Comparison of ENCODE assay signal across 19 cellular contexts in the genomic region with DNA sequence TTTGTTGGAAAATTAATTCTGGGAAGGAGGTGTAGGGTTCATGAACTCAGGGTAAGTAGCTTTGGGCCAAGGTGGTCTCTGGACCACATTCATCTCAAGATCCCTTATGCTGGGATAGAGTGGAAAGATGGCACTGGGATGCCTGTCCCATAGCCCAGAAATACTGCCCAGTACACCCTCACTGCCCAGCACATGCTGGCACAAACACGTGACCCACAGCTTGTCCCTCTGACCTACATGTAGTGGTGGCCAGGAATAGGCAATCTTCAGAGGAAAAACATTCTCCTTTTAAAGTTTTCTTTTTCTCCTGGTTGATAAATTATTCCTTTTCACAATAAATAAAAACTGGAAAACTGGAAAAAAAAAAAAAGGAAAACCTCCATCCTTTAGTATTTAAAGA.
A peak's percentile ranks its signal among the peaks of the same experiment; 100 is the strongest.
DNase-seq lines count a peak whose midpoint lies in the region; ATAC-seq and TF ChIP-seq lines count a peak whose summit lies in the region.
"Had no signal": no experiment of that assay in that cellular context is flagged by ENCODE, and none has a peak within 500 bp of the region (broad histone marks: within the 10 kb centered on the region; RNA-seq: fewer than 3 reads in every experiment).

No MANE protein-coding gene starts in this region.

- no peak for ATAC-seq in heart right ventricle
- no peak for ATAC-seq in HG03280 (IDR thresholded peaks at IDR 0.05; ENCODE audit: unreplicated experiment)
- ATAC-seq: CD8-positive, alpha-beta T cell; GM12878 had no signal

- peaks cover 2% of the 10 kb centered on the region for H3K79me2 ChIP-seq in trophoblast cell (ENCODE audit: control insufficient read depth, insufficient read depth, low read length, poor library complexity)

- H3K79me1 ChIP-seq in trophoblast cell (ENCODE audit: low read length), result no peaks in the 10 kb centered on the region

- WGBS in trophoblast cell (ENCODE audit: extremely low coverage, insufficient coverage, insufficient read length), result no CpG with 5 or more reads among the region's 1 CpG
- WGBS in heart right ventricle, 2 donors, result 84 to 86% methylated on average over 1 of the region's 1 CpG

- H2BK120ac ChIP-seq in trophoblast cell (ENCODE audit: insufficient read depth, low read length, poor library complexity), result no peak overlapping the region

- no peak overlapping the region for H2BK12ac ChIP-seq in trophoblast cell (ENCODE audit: low read length)

- peaks cover 39% of the 10 kb centered on the region for H3K4me1 Mint-ChIP-seq in glutamatergic neuron (ENCODE audit: low read depth, unreplicated experiment)

- H3K9me3 ChIP-seq in trophoblast cell (ENCODE audit: insufficient read depth, low read depth, low read length) (peaks cover 2% of the 10 kb centered on the region), heart right ventricle (no peaks in the 10 kb centered on the region)
- H3K9me3 ChIP-seq: BE2C, BLaER1, Caco-2 had no signal

- no peak overlapping the region for H2BK5ac ChIP-seq in trophoblast cell (ENCODE audit: low read depth, low read length, poor library complexity)

- peak overlapping the region; percentile 0 for H3K9ac ChIP-seq in trophoblast cell (ENCODE audit: low read length)
- H3K9ac ChIP-seq: BLaER1 had no signal

- TF ChIP-seq CTCF in glutamatergic neuron (IDR thresholded peaks at IDR 0.05; ENCODE audit: partially characterized antibody, unreplicated experiment) (no peak), heart right ventricle (IDR thresholded peaks at IDR 0.05) (no peak)

- H2AFZ ChIP-seq in trophoblast cell (ENCODE audit: insufficient read depth, low read length, poor library complexity), result no peak overlapping the region

- intact Hi-C loops in heart right ventricle (cut with DNase I), result loop anchor here in 2 of 10 donors (10.0 kb wide), 1 partner anchor 256 kb away; no protein-coding TSS in a partner anchor

- H3K4me3 ChIP-seq in trophoblast cell (ENCODE audit: low read depth, low read length) (peak overlapping the region; percentile 33), heart right ventricle (no peak overlapping the region)
- H3K4me3 ChIP-seq: BLaER1, GM12878 had no signal

- DNase-seq in G401 (ENCODE audit: low spot score) (peak; percentile 20), glutamatergic neuron (no peak), trophoblast cell (no peak), NCI-H1436 treated with DMSO at 0.1 percent for 48 hours (lab: John Stamatoyannopoulos, UW) (no peak), heart right ventricle (no peak)
- DNase-seq: 8988T; ACHN; BE2C; C1 segment of cervical spinal cord; Caco-2; Calu3; CD4-positive, CD25-positive, alpha-beta regulatory T cell; CD8-positive, alpha-beta T cell; DMS79 treated with DMSO at 0.1 percent for 48 hours; GDM1 had no signal

- H3K27me3 ChIP-seq in trophoblast cell (ENCODE audit: insufficient read depth, low read length) (no peaks in the 10 kb centered on the region), heart right ventricle (peaks cover 0 to 37% (median 17%) of the 10 kb centered on the region in 7 donors)
- H3K27me3 ChIP-seq: BE2C, BLaER1 had no signal

- no peak overlapping the region for H3K4me3 Mint-ChIP-seq in glutamatergic neuron (ENCODE audit: unreplicated experiment)
- H3K4me3 Mint-ChIP-seq: CD14-positive monocyte; CD4-positive, CD25-positive, alpha-beta regulatory T cell; CD8-positive, alpha-beta T cell had no signal

- H4K91ac ChIP-seq in trophoblast cell (ENCODE audit: low read depth, low read length), result no peak overlapping the region

- no peak overlapping the region for H2AK5ac ChIP-seq in trophoblast cell (ENCODE audit: low read length)

- H3K4me1 ChIP-seq in trophoblast cell (ENCODE audit: control insufficient read depth in 1 of 2, insufficient read depth in 2 of 2, low read length in 2 of 2) (no peaks in the 10 kb centered on the region), heart right ventricle (no peaks in the 10 kb centered on the region)
- H3K4me1 ChIP-seq: BE2C, Caco-2 had no signal

- H3K23ac ChIP-seq in trophoblast cell (ENCODE audit: low read length), result no peak overlapping the region

- H3K18ac ChIP-seq in trophoblast cell (ENCODE audit: low read length), result no peak overlapping the region

- peaks cover 16% of the 10 kb centered on the region for H3K27me3 Mint-ChIP-seq in glutamatergic neuron (ENCODE audit: unreplicated experiment)

- H3K4me2 ChIP-seq in trophoblast cell (ENCODE audit: low read length), result no peak overlapping the region

- no peak overlapping the region for H3K14ac ChIP-seq in trophoblast cell (ENCODE audit: low read length)

- peaks cover 13% of the 10 kb centered on the region for H3K9me3 Mint-ChIP-seq in glutamatergic neuron (ENCODE audit: unreplicated experiment)
- H3K9me3 Mint-ChIP-seq: CD14-positive monocyte; CD8-positive, alpha-beta T cell had no signal

- no peak overlapping the region for H3K27ac ChIP-seq in trophoblast cell (ENCODE audit: low read depth, low read length)
- no peak overlapping the region for H3K27ac ChIP-seq in heart right ventricle
- H3K27ac ChIP-seq: BLaER1 had no signal

- no peak overlapping the region for H4K12ac ChIP-seq in trophoblast cell (ENCODE audit: low read depth, low read length)

- no peak overlapping the region for H4K8ac ChIP-seq in trophoblast cell (ENCODE audit: low read depth, low read length)

- no peak overlapping the region for H3K4ac ChIP-seq in trophoblast cell (ENCODE audit: low read depth, low read length)

- in situ Hi-C loops in G401 (cut with HindIII; ENCODE audit: low sequenced_read_pairs), result no loop called here

- no peaks in the 10 kb centered on the region for H3K36me3 Mint-ChIP-seq in glutamatergic neuron (ENCODE audit: unreplicated experiment)
- H3K36me3 Mint-ChIP-seq: CD14-positive monocyte; CD4-positive, CD25-positive, alpha-beta regulatory T cell; CD8-positive, alpha-beta T cell had no signal

- peak overlapping the region; percentile 98 for H3K27ac Mint-ChIP-seq in glutamatergic neuron (ENCODE audit: unreplicated experiment)
- H3K27ac Mint-ChIP-seq: CD14-positive monocyte; CD4-positive, CD25-positive, alpha-beta regulatory T cell had no signal

- H3K36me3 ChIP-seq in trophoblast cell (ENCODE audit: control insufficient read depth in 1 of 2, insufficient read depth in 2 of 2, low read length in 2 of 2) (peaks cover 0 to 2% of the 10 kb centered on the region in 2 experiments), heart right ventricle (no peaks in the 10 kb centered on the region)
- H3K36me3 ChIP-seq: BE2C, BLaER1 had no signal
